ENCODE assay signal across 17 cellular contexts in the genomic region with DNA sequence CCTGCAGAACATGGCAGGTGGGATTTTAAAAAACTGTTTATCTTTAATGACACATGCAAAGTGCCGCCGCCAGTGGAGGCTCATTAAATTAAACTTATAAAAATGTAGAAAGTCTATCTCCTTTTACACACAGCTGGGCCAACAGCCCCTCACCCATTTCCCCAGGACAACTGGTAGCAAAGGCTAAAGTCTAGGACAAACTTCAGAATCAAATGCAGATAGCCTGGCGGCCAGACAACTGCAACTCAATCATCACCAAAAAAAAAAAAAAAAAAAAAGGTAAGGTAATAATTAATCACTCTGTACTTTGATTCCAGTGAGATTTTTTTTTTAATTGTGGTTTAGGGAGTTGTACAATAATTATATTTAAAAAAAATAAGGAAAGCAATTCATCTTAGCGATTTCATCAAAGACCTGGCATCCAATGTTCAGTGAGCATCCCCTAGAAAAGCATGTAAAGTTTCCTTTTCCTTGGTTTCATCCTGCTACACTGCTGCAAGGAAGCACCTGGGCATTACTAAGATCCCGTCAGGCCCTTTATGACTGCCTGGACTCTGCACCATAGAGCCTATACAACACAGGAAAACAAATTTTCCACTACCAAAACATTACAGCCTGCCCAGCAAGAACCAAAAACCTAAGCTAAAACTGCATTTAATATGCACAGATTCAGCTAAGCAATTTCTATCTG.
DNase-seq lines count a peak whose midpoint lies in the region; ATAC-seq, FAIRE-seq and TF ChIP-seq lines count a peak whose summit lies in the region.
"Had no signal": no experiment of that assay in that cellular context is flagged by ENCODE, and none has a peak within 500 bp of the region (broad histone marks: within the 10 kb centered on the region; RNA-seq: fewer than 3 reads in every experiment).

No MANE protein-coding gene starts in this region.

- intact Hi-C loops in left colon (cut with DNase I, micrococcal nuclease) (loop anchor here in 1 of 2 donors (5.0 kb wide), 1 partner anchor 383 kb away; no protein-coding TSS in a partner anchor), pancreas (cut with DNase I) (loop anchor here in 1 of 3 donors (10.0 kb wide), 1 partner anchor 111 kb away; no protein-coding TSS in a partner anchor)

- no peak for TF ChIP-seq CTCF in pancreas (IDR thresholded peaks at IDR 0.05)

- H3K27ac ChIP-seq in BLaER1, result no peak overlapping the region
- H3K27ac ChIP-seq in pancreas, result peak overlapping the region in 2 of 4 donors; percentile 25 to 56

- DNase-seq in dermis microvascular lymphatic vessel endothelial cell (ENCODE audit: low read depth in 2 of 2) (peak; percentile 76 to 92), left colon (no peak), pancreas (no peak), GM19240 (ENCODE audit: insufficient read length, low spot score) (no peak), GDM1 (lab: John Stamatoyannopoulos, UW) (no peak)
- DNase-seq in effector CD4-positive, alpha-beta T cell, result no peak
- DNase-seq in activated naive CD4-positive, alpha-beta T cell (lab: John Stamatoyannopoulos, UW), result no peak
- DNase-seq: Caco-2, IMR-90, NCI-H187 treated with DMSO at 0.1 percent for 48 hours, NCI-H2171 treated with DMSO at 0.1 percent for 48 hours, NCI-H524, PC-3 had no signal

- ATAC-seq in left colon, result peak; percentile 64
- ATAC-seq in pancreas, result peak in 3 of 4 donors; percentile 13 to 29 (median 21)
- ATAC-seq: HCT116, PC-3 had no signal

- peaks cover 48% of the 10 kb centered on the region; the same call in 1 of the 2 replicates for H4K20me1 ChIP-seq in BLaER1

- 49 to 61% methylated on average over 5 of the region's 5 CpGs for WGBS in pancreas, 2 donors

- H3K9me3 ChIP-seq in BLaER1 (peaks cover 4% of the 10 kb centered on the region; the same call in 1 of the 2 replicates), pancreas (no peaks in the 10 kb centered on the region)
- H3K9me3 ChIP-seq: Caco-2 had no signal

- H3K4me1 ChIP-seq in BLaER1 (peaks cover 54% of the 10 kb centered on the region), pancreas (peaks cover 14 to 70% (median 56%) of the 10 kb centered on the region in 3 donors)
- H3K4me1 ChIP-seq: Caco-2 had no signal

- no peak overlapping the region for H3K4me3 ChIP-seq in BLaER1
- no peak overlapping the region for H3K4me3 ChIP-seq in pancreas

- peak overlapping the region; percentile 26 for H3K4me2 ChIP-seq in BLaER1

- no peaks in the 10 kb centered on the region for H3K27me3 ChIP-seq in BLaER1
- no peaks in the 10 kb centered on the region for H3K27me3 ChIP-seq in pancreas

- no peak for FAIRE-seq in pancreas (lab: Jason Lieb, UNC)
- FAIRE-seq: A204.1, GM18507 had no signal

- H3K36me3 ChIP-seq in BLaER1 (peaks cover 45% of the 10 kb centered on the region), pancreas (peaks cover 0 to 5% (median 3%) of the 10 kb centered on the region in 3 donors)

- H3K9ac ChIP-seq in BLaER1, result no peak overlapping the region

Comparison
In these comparisons a context has a peak if more than half of its experiments do, and no peak if none do; other contexts are left out.
1. DNase-seq: peak in dermis microvascular lymphatic vessel endothelial cell (2 of 2); none in left colon (0 of 2), pancreas (0 of 6), GM19240 (single experiment), effector CD4-positive, alpha-beta T cell (single experiment), GDM1 (single experiment) and activated naive CD4-positive, alpha-beta T cell (0 of 4).